ENCODE assay signal across 8 cellular contexts in the genomic region with DNA sequence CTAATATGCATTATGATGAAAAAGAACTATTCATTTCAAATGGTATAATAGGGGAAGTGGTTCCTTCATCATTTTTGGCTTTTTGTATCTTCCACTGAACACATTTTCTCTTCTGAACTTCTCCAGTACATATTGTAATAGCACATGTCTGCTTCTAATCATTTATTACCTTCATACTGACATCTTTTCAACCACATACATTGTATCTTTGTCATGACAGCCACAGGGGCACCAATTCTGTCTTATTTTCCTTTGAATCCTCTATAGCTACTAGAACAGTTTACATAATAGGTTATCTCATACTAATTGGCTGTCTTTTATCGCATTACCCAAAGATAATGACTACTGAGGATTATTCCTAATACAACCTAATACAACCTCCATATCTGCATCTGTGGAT.
"Had no signal": no experiment of that assay in that cellular context is flagged by ENCODE, and none has a peak within 500 bp of the region (broad histone marks: within the 10 kb centered on the region; RNA-seq: fewer than 3 reads in every experiment).

No MANE protein-coding gene starts in this region.

- H3K4me2 ChIP-seq: GM23338 had no signal

- H3K27ac ChIP-seq: HL-60 had no signal

- H2AFZ ChIP-seq: GM23338 had no signal

- H3K4me3 ChIP-seq: GM23338 had no signal

- ATAC-seq: GM23338 had no signal

- FAIRE-seq: H1, H54 had no signal

- DNase-seq: H9, HCEC 1CT, HFFc6, KBM-7 had no signal
